ENCODE assay signal across 1 cellular context in the genomic region with DNA sequence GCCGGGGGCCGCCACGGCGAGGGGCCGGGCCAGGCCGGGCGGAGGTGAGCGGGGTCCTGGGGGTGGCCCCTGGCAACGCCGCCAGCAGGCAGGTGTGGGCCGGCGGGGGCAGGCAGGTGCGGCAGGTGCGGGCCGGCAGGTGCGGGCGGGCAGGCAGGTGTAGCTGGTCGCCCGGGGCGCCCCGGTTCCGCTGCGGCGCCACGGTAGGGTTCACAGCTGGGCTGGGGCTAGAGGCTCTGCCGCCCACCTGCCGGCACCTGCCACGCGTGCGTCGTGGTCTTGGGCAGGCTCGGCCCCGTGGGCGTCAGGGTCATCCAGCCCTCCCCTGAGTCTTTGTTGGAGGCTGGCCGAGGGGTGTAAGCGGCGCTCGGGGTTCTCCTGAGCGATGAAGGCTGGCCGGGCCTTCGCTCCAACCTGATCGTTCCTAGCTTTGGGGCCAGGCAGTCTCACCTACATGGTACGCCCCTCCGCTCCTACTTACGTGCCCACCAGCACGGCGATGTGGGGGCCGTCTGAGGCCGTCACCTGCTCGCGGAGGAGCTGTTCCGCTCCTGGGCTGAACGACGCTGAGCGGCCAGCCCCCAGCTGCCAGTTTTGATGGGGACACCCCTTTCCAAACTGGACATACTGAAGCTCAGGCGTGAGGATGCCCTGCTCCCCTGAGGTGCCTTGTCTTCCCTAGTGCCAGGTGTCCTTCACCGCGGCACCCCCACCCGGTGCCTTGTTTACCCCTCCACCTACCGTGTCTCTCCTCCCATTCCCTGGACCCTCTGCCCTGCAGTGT.
TF ChIP-seq lines count a peak whose summit lies in the region.

No MANE protein-coding gene starts in this region.

TF ChIP-seq in HepG2, 621 proteins besides CTCF, POLR2A, EP300 and RAD21 (continued from another document and continues in another):
- TF ChIP-seq FOXA3 (CRISPR knock-in tag; IDR thresholded peaks at IDR 0.05) (no peak), ZFY (CRISPR knock-in tag; IDR thresholded peaks at IDR 0.05) (peak; percentile 14), MAZ (IDR thresholded peaks at IDR 0.05; ENCODE audit: borderline replicate concordance, low read depth, low read length) (0 out of 2 replicates have a peak, but pooled peaks have one; percentile 1), MAZ (CRISPR knock-in tag; IDR thresholded peaks at IDR 0.05; ENCODE audit: low read depth) (no peak), ZNF143 (CRISPR knock-in tag; IDR thresholded peaks at IDR 0.05) (no peak), ZNF619 (CRISPR knock-in tag; IDR thresholded peaks at IDR 0.05) (no peak), PRMT3 (CRISPR knock-in tag; IDR thresholded peaks at IDR 0.05; ENCODE audit: borderline replicate concordance, low read depth) (no peak), ZGPAT (CRISPR knock-in tag; IDR thresholded peaks at IDR 0.05) (no peak), ZNF44 (CRISPR knock-in tag; IDR thresholded peaks at IDR 0.05) (no peak), RFX3 (CRISPR knock-in tag; IDR thresholded peaks at IDR 0.05) (no peak), FOSL2 (CRISPR knock-in tag; IDR thresholded peaks at IDR 0.05) (no peak), ZNF772 (CRISPR knock-in tag; IDR thresholded peaks at IDR 0.05) (no peak), CREM (IDR thresholded peaks at IDR 0.05) (no peak), CREM (CRISPR knock-in tag; IDR thresholded peaks at IDR 0.05) (no peak), ZSCAN21 (CRISPR knock-in tag; IDR thresholded peaks at IDR 0.05; ENCODE audit: borderline replicate concordance) (peak; percentile 24; the same call in 1 of the 2 replicates), ZNF687 (CRISPR knock-in tag; IDR thresholded peaks at IDR 0.05) (peak; percentile 54; the same call in 1 of the 2 replicates), MTA1 (CRISPR knock-in tag; IDR thresholded peaks at IDR 0.05; ENCODE audit: borderline replicate concordance) (peak; percentile 57; the same call in 1 of the 2 replicates), ZNF790 (CRISPR knock-in tag; IDR thresholded peaks at IDR 0.05; ENCODE audit: borderline replicate concordance) (no peak), U2AF1 (optimal IDR thresholded peaks at IDR 0.05; ENCODE audit: low read depth, low read length) (no peak), ZNF572 (CRISPR knock-in tag; IDR thresholded peaks at IDR 0.05) (no peak), ATF7 (IDR thresholded peaks at IDR 0.05) (no peak), ATF7 (CRISPR knock-in tag; IDR thresholded peaks at IDR 0.05) (no peak), ZNF446 (CRISPR knock-in tag; IDR thresholded peaks at IDR 0.05) (no peak), MIER3 (CRISPR knock-in tag; IDR thresholded peaks at IDR 0.05; ENCODE audit: borderline replicate concordance) (no peak), ZBTB39 (CRISPR knock-in tag; IDR thresholded peaks at IDR 0.05) (no peak), ZFX (CRISPR knock-in tag; IDR thresholded peaks at IDR 0.05; ENCODE audit: low read depth) (0 out of 2 replicates have a peak, but pooled peaks have one; percentile 14), REST (IDR thresholded peaks at IDR 0.05; ENCODE audit: borderline replicate concordance in 1 of 2, low read depth in 1 of 2, low read length in 2 of 2) (no peak), SKI (IDR thresholded peaks at IDR 0.05; ENCODE audit: partially characterized antibody) (no peak), RFX5 (IDR thresholded peaks at IDR 0.05; ENCODE audit: low read depth, low read length) (no peak), NR2C2 (CRISPR knock-in tag; IDR thresholded peaks at IDR 0.05; ENCODE audit: borderline replicate concordance) (0 out of 2 replicates have a peak, but pooled peaks have one; percentile 20), HNRNPH1 (optimal IDR thresholded peaks at IDR 0.05; ENCODE audit: low read depth, low read length) (no peak), KAT8 (CRISPR knock-in tag; IDR thresholded peaks at IDR 0.05) (no peak), ZNF451 (CRISPR knock-in tag; IDR thresholded peaks at IDR 0.05) (peak; percentile 34; the same call in 1 of the 2 replicates), MBNL3 (CRISPR knock-in tag; conservative IDR thresholded peaks at IDR 0.05) (no peak)
- TF ChIP-seq, protein P1, sequence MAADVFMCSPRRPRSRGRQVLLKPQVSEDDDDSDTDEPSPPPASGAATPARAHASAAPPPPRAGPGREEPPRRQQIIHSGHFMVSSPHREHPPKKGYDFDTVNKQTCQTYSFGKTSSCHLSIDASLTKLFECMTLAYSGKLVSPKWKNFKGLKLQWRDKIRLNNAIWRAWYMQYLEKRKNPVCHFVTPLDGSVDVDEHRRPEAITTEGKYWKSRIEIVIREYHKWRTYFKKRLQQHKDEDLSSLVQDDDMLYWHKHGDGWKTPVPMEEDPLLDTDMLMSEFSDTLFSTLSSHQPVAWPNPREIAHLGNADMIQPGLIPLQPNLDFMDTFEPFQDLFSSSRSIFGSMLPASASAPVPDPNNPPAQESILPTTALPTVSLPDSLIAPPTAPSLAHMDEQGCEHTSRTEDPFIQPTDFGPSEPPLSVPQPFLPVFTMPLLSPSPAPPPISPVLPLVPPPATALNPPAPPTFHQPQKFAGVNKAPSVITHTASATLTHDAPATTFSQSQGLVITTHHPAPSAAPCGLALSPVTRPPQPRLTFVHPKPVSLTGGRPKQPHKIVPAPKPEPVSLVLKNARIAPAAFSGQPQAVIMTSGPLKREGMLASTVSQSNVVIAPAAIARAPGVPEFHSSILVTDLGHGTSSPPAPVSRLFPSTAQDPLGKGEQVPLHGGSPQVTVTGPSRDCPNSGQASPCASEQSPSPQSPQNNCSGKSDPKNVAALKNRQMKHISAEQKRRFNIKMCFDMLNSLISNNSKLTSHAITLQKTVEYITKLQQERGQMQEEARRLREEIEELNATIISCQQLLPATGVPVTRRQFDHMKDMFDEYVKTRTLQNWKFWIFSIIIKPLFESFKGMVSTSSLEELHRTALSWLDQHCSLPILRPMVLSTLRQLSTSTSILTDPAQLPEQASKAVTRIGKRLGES (CRISPR knock-in tag; IDR thresholded peaks at IDR 0.05; ENCODE audit: borderline replicate concordance), result no peak
- TF ChIP-seq, protein P2, sequence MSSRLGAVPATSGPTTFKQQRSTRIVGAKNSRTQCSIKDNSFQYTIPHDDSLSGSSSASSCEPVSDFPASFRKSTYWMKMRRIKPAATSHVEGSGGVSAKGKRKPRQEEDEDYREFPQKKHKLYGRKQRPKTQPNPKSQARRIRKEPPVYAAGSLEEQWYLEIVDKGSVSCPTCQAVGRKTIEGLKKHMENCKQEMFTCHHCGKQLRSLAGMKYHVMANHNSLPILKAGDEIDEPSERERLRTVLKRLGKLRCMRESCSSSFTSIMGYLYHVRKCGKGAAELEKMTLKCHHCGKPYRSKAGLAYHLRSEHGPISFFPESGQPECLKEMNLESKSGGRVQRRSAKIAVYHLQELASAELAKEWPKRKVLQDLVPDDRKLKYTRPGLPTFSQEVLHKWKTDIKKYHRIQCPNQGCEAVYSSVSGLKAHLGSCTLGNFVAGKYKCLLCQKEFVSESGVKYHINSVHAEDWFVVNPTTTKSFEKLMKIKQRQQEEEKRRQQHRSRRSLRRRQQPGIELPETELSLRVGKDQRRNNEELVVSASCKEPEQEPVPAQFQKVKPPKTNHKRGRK (CRISPR knock-in tag; IDR thresholded peaks at IDR 0.05), result no peak
- TF ChIP-seq, protein P3, sequence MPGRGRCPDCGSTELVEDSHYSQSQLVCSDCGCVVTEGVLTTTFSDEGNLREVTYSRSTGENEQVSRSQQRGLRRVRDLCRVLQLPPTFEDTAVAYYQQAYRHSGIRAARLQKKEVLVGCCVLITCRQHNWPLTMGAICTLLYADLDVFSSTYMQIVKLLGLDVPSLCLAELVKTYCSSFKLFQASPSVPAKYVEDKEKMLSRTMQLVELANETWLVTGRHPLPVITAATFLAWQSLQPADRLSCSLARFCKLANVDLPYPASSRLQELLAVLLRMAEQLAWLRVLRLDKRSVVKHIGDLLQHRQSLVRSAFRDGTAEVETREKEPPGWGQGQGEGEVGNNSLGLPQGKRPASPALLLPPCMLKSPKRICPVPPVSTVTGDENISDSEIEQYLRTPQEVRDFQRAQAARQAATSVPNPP (CRISPR knock-in tag; IDR thresholded peaks at IDR 0.05), result no peak
